ENCODE assay signal across 1 cellular context in the genomic region with DNA sequence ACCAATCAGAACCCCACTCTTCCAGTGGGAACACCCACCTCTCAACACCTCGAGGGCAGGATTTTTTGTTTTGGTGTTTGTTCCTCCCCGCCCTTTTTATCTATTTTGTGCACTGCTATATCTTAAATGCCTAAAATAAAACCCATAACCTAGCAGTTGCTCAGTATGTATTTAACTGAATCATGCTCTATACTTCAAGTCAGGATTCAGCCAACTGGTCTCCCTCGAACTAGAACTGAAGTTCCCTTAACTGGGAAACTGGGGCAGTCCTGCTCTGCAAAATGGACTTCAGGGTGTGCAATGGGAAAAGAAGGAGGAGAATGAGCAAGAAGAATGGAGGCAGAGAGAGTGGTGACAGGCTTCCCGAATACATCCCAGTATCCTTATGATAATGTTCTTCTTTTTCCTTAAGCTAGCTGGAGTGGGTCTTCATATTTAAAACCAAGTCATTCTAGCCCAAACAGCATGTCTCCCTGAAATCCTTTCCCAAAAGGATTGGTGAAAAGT.
TF ChIP-seq lines count a peak whose summit lies in the region.

No MANE protein-coding gene starts in this region.

TF ChIP-seq in H1, 55 proteins besides CTCF, POLR2A, EP300 and RAD21:
- TF ChIP-seq PHF8 (conservative IDR thresholded peaks at IDR 0.05; ENCODE audit: low read depth, low read length) = no peak
- TF ChIP-seq, protein P1, sequence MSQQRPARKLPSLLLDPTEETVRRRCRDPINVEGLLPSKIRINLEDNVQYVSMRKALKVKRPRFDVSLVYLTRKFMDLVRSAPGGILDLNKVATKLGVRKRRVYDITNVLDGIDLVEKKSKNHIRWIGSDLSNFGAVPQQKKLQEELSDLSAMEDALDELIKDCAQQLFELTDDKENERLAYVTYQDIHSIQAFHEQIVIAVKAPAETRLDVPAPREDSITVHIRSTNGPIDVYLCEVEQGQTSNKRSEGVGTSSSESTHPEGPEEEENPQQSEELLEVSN (IDR thresholded peaks at IDR 0.05) = peak; percentile 22; the same call in 1 of the 2 replicates
- no peak for TF ChIP-seq SUZ12 (IDR thresholded peaks at IDR 0.05; ENCODE audit: low read length)
- no peak for TF ChIP-seq GABPA (IDR thresholded peaks at IDR 0.05; ENCODE audit: borderline replicate concordance, insufficient read depth, low read length)
- no peak for TF ChIP-seq CHD1 (IDR thresholded peaks at IDR 0.05; ENCODE audit: low read depth, low read length)
- no peak for TF ChIP-seq NRF1 (IDR thresholded peaks at IDR 0.05; ENCODE audit: low read depth, low read length)
